ENCODE assay signal across 3 cellular contexts in genomic region chr2:59830601-59831000, GRCh38.
"Had no signal": no experiment of that assay in that cellular context is flagged by ENCODE, and none has a peak within 500 bp of the region (broad histone marks: within the 10 kb centered on the region; RNA-seq: fewer than 3 reads in every experiment).

No MANE protein-coding gene starts in this region.

- DNase-seq: GDM1, GF-D8 had no signal

- ATAC-seq: GM12878 had no signal

- H3K4me3 ChIP-seq: GM12878 had no signal
